8 cellular contexts compared by ENCODE assay signal in genomic region chr13:113862766-113863510, GRCh38. TPM values are rescaled to one million over a fixed set of nuclear protein-coding genes. Genes with fewer than 3 reads are reported as not detected.
DNase-seq lines count a peak whose midpoint lies in the region; ATAC-seq, FAIRE-seq and TF ChIP-seq lines count a peak whose summit lies in the region.

No MANE protein-coding gene starts in this region.

- H3K4me1 ChIP-seq in trophoblast cell (ENCODE audit: control insufficient read depth in 1 of 2, insufficient read depth in 2 of 2, low read length in 2 of 2): peaks cover 21 to 26% of the 10 kb centered on the region in 2 experiments

- CTCF ChIA-PET in GM10248 (lab: Yijun Ruan, JAX): no interaction called here

- no peak overlapping the region for H2AK5ac ChIP-seq in trophoblast cell (ENCODE audit: low read length)

- no peak overlapping the region for H3K14ac ChIP-seq in trophoblast cell (ENCODE audit: low read length)

- H3K27ac ChIP-seq in adipose tissue (ENCODE audit: low read depth, low read length) (peak overlapping the region; percentile 91), trophoblast cell (ENCODE audit: low read depth, low read length) (peak overlapping the region; percentile 27)

- intact Hi-C loops in left cardiac atrium (cut with DNase I): loop anchor here in 1 of 2 donors (5.0 kb wide), 2 partner anchors 39 to 46 kb away; no protein-coding TSS in a partner anchor

- POLR2A ChIA-PET in GM10248 (lab: Yijun Ruan, JAX): interaction anchor here (0.6 kb wide), 1 partner anchor 1767 kb away, joined by 3 read pairs; no protein-coding TSS in a partner anchor

- no peak overlapping the region for H2AFZ ChIP-seq in trophoblast cell (ENCODE audit: insufficient read depth, low read length, poor library complexity)

- no peak overlapping the region for H3K4ac ChIP-seq in trophoblast cell (ENCODE audit: low read depth, low read length)

- 8 to 10% (median 9%) methylated on average over 69 of the region's 69 CpGs for WGBS in adipose tissue, 3 donors
- no CpG with 5 or more reads among the region's 69 CpGs for WGBS in trophoblast cell (ENCODE audit: extremely low coverage, insufficient coverage, insufficient read length)

- DNase-seq in GM10248 (ENCODE audit: extremely low spot score) (peak; percentile 74), HTR-8/SVneo (ENCODE audit: insufficient read length, low spot score) (peak; percentile 30), left cardiac atrium (peak; percentile 79), trophoblast cell (peak; percentile 49 to 57), DMS153 (lab: John Stamatoyannopoulos, UW) (no peak)

- H3K79me2 ChIP-seq in trophoblast cell (ENCODE audit: control insufficient read depth, insufficient read depth, low read length, poor library complexity): peaks cover 4% of the 10 kb centered on the region

- H4K12ac ChIP-seq in trophoblast cell (ENCODE audit: low read depth, low read length): no peak overlapping the region

- H2BK12ac ChIP-seq in trophoblast cell (ENCODE audit: low read length): no peak overlapping the region

- peaks cover 7% of the 10 kb centered on the region for H3K9me3 ChIP-seq in trophoblast cell (ENCODE audit: insufficient read depth, low read depth, low read length)

- no peak overlapping the region for H3K23ac ChIP-seq in trophoblast cell (ENCODE audit: low read length)

- ATAC-seq in left cardiac atrium: peak; percentile 35 to 53
- ATAC-seq in HG03378 (IDR thresholded peaks at IDR 0.05; ENCODE audit: unreplicated experiment): no peak
- no peak for ATAC-seq in GM18867 (IDR thresholded peaks at IDR 0.05; ENCODE audit: unreplicated experiment)

- H3K18ac ChIP-seq in trophoblast cell (ENCODE audit: low read length): no peak overlapping the region

- no peak for FAIRE-seq in HTR-8/SVneo (lab: Jason Lieb, UNC)

- peak overlapping the region; percentile 30 for H4K8ac ChIP-seq in trophoblast cell (ENCODE audit: low read depth, low read length)

- H4K91ac ChIP-seq in trophoblast cell (ENCODE audit: low read depth, low read length): no peak overlapping the region

- H3K36me3 ChIP-seq in trophoblast cell (ENCODE audit: control insufficient read depth in 1 of 2, insufficient read depth in 2 of 2, low read length in 2 of 2): no peaks in the 10 kb centered on the region

- peaks cover 5% of the 10 kb centered on the region for H3K79me1 ChIP-seq in trophoblast cell (ENCODE audit: low read length)

- H3K4me3 ChIP-seq in trophoblast cell (ENCODE audit: low read depth, low read length): peak overlapping the region; percentile 78

- H3K4me2 ChIP-seq in trophoblast cell (ENCODE audit: low read length): peak overlapping the region; percentile 95

- TF ChIP-seq CTCF in GM10248 (IDR thresholded peaks at IDR 0.05; ENCODE audit: control extremely low read depth, extremely low read depth, low read depth, missing control alignments): no peak

- no peak overlapping the region for H2BK120ac ChIP-seq in trophoblast cell (ENCODE audit: insufficient read depth, low read length, poor library complexity)

- peaks cover 20% of the 10 kb centered on the region for H3K27me3 ChIP-seq in trophoblast cell (ENCODE audit: insufficient read depth, low read length)

- no peak overlapping the region for H3K9ac ChIP-seq in trophoblast cell (ENCODE audit: low read length)

- no peak overlapping the region for H2BK5ac ChIP-seq in trophoblast cell (ENCODE audit: low read depth, low read length, poor library complexity)

RNA-seq across cellular contexts. Expression of gene GAS6, which starts 0.9 kb away (rescaled TPM):
- polyA plus RNA-seq in adipose tissue: 100 to 1,000 TPM in 2 of 3 donors, 10 to 100 TPM in 1; 32.3 to 151 (median 118) TPM
- total RNA-seq in left cardiac atrium: 100 to 1,000 TPM; 165 to 175 TPM
- 15.7 and 17.6 TPM in 2 replicates for polyA plus RNA-seq in trophoblast cell (2013)

Comparison
In these comparisons a context has a peak if more than half of its experiments do, and no peak if none do; other contexts are left out.
1. ATAC-seq: peak in left cardiac atrium (2 of 2); none in HG03378 (single experiment) and GM18867 (single experiment).